15 cellular contexts compared by ENCODE assay signal in the genomic region with DNA sequence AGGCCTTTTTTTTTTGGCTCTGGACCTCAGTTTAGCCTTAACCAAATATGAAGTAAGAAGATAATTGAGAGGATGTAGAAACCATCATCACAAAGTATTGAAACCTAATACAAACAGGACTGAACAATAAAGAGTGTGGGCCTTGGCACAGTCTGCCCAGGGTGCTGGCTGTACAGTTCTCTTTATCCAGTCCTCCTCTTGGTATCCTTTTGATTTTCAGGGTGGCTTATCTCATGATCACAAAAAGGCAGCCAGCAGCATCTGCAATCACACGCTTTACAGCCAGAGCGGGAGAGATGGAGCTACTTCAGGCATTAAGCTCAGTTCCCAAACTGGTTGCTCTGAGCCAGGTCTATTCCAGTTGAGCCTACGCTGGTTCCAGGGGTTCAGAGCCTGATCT.
A peak's percentile ranks its signal among the peaks of the same experiment; 100 is the strongest.
DNase-seq lines count a peak whose midpoint lies in the region; ATAC-seq and TF ChIP-seq lines count a peak whose summit lies in the region.
"Had no signal": no experiment of that assay in that cellular context is flagged by ENCODE, and none has a peak within 500 bp of the region (broad histone marks: within the 10 kb centered on the region; RNA-seq: fewer than 3 reads in every experiment).

No MANE protein-coding gene starts in this region.

- no peaks in the 10 kb centered on the region for H3K36me3 ChIP-seq in SK-N-SH (replicated peaks in 1 of 2; ENCODE audit: control insufficient read depth in 1 of 2, insufficient read depth in 2 of 2, low read length in 1 of 2)
- H3K36me3 ChIP-seq in prostate gland: no peaks in the 10 kb centered on the region

- 17% methylated on average over 3 of the region's 3 CpGs for WGBS in SK-N-SH (ENCODE audit: low lambda C conversion rate)
- 39% methylated on average over 3 of the region's 3 CpGs for WGBS in prostate gland

- H3K4me1 ChIP-seq in SK-N-SH (ENCODE audit: control insufficient read depth in 1 of 2, insufficient read depth in 2 of 2, low read depth in 1 of 2, low read length in 1 of 2) (no peaks in the 10 kb centered on the region), prostate gland (replicated peaks) (no peaks in the 10 kb centered on the region)

- TF ChIP-seq POLR2A in prostate gland (IDR thresholded peaks at IDR 0.05): no peak

- H2AFZ ChIP-seq in SK-N-SH (ENCODE audit: low read depth): no peak overlapping the region

- TF ChIP-seq CTCF in SK-N-SH (IDR thresholded peaks at IDR 0.05) (no peak), prostate gland (IDR thresholded peaks at IDR 0.05) (no peak)

- intact Hi-C loops in prostate gland (cut with DNase I): no loop called here

- peak; percentile 9 for DNase-seq in NCI-H1105 treated with DMSO at 0.1 percent for 48 hours (lab: John Stamatoyannopoulos, UW)
- no peak for DNase-seq in NCI-H1105 (lab: John Stamatoyannopoulos, UW)
- peak; percentile 40 for DNase-seq in SK-N-SH
- DNase-seq in NCI-H2196 treated with DMSO at 0.1 percent for 48 hours (lab: John Stamatoyannopoulos, UW; ENCODE audit: unreplicated experiment): peak; percentile 77
- peak; percentile 63 for DNase-seq in prostate gland (ENCODE audit: low spot score)
- DNase-seq in hepatic stellate cell (ENCODE audit: low spot score): no peak
- DNase-seq: 8988T; AML-193; CD4-positive, alpha-beta memory T cell; HCEC 1CT; HFFc6 had no signal

- H3K9me2 ChIP-seq in SK-N-SH: no peaks in the 10 kb centered on the region

- H3K27me3 ChIP-seq in SK-N-SH (ENCODE audit: insufficient read depth) (peaks cover 29% of the 10 kb centered on the region), prostate gland (replicated peaks; ENCODE audit: insufficient read depth) (no peaks in the 10 kb centered on the region)

- no peaks in the 10 kb centered on the region for H4K20me1 ChIP-seq in SK-N-SH (ENCODE audit: insufficient read depth)

- H3K27ac ChIP-seq in SK-N-SH (ENCODE audit: low read depth in 2 of 2, low read length in 1 of 2): no peak overlapping the region
- H3K27ac ChIP-seq in prostate gland: no peak overlapping the region
- H3K27ac ChIP-seq: BLaER1 treated with 17β-estradiol and CSF1 and Interleukin-3, amounts not matched to agents 10 nM and 100 nM; HL-60 had no signal

- 0 out of 2 replicates have a peak, but pooled peaks have one; percentile 5 for TF ChIP-seq RAD21 in SK-N-SH (IDR thresholded peaks at IDR 0.05; ENCODE audit: low read length)

- no peaks in the 10 kb centered on the region for H3K79me2 ChIP-seq in SK-N-SH (ENCODE audit: insufficient read depth)

- H3K9ac ChIP-seq in SK-N-SH: no peak overlapping the region
- H3K9ac ChIP-seq: BLaER1 treated with 17β-estradiol and CSF1 and Interleukin-3, amounts not matched to agents 10 nM and 100 nM had no signal

- CTCF ChIA-PET in SK-N-SH (lab: Yijun Ruan, JAX): no interaction called here

- no peaks in the 10 kb centered on the region for H3F3A ChIP-seq in SK-N-SH (replicated peaks; ENCODE audit: insufficient read depth)

- TF ChIP-seq EP300 in SK-N-SH (IDR thresholded peaks at IDR 0.05; ENCODE audit: borderline replicate concordance in 1 of 2, low read depth in 1 of 2, low read length in 1 of 2): no peak

- H3K4me3 ChIP-seq in SK-N-SH (ENCODE audit: low read depth in 2 of 2, low read length in 1 of 2) (no peak overlapping the region), prostate gland (no peak overlapping the region)
- H3K4me3 ChIP-seq: BLaER1 treated with 17β-estradiol and CSF1 and Interleukin-3, amounts not matched to agents 10 nM and 100 nM had no signal

- ATAC-seq in SK-N-SH treated with all-trans-retinoic acid at 6 μM for 48 hours (no peak), HG02678 (IDR thresholded peaks at IDR 0.05; ENCODE audit: unreplicated experiment) (no peak)

- POLR2A ChIA-PET in SK-N-SH (lab: Yijun Ruan, JAX): no interaction called here

- no peaks in the 10 kb centered on the region for H3K9me3 ChIP-seq in SK-N-SH
- H3K9me3 ChIP-seq in prostate gland: no peaks in the 10 kb centered on the region

- H3K4me2 ChIP-seq in SK-N-SH: no peak overlapping the region

TF ChIP-seq in SK-N-SH, 30 proteins besides CTCF, POLR2A, EP300 and RAD21:
- TF ChIP-seq FOSL2 (IDR thresholded peaks at IDR 0.05; ENCODE audit: borderline replicate concordance, low read depth) (no peak), PBX3 (IDR thresholded peaks at IDR 0.05) (no peak), TEAD4 (IDR thresholded peaks at IDR 0.05; ENCODE audit: borderline replicate concordance, insufficient read depth) (no peak), RFX5 (IDR thresholded peaks at IDR 0.05; ENCODE audit: low read length) (no peak), GATA2 (CRISPR knock-in tag; IDR thresholded peaks at IDR 0.05) (peak; percentile 54; the same call in 1 of the 2 replicates), EZH2phosphoT487 (IDR thresholded peaks at IDR 0.05; ENCODE audit: borderline replicate concordance, low read depth) (no peak), ELF1 (IDR thresholded peaks at IDR 0.05) (no peak), POLR2AphosphoS5 (IDR thresholded peaks at IDR 0.05; ENCODE audit: low read depth, low read length) (no peak), TCF12 (IDR thresholded peaks at IDR 0.05) (no peak)
TF ChIP-seq in SK-N-SH: peak in this region for 1.

TF ChIP-seq in SK-N-SH treated with all-trans-retinoic acid at 6 μM for 48 hours, 23 proteins besides CTCF, POLR2A, EP300 and RAD21 (continues in another document):
- TF ChIP-seq ZNF70 (CRISPR knock-in tag; IDR thresholded peaks at IDR 0.05) (no peak), CSRNP3 (CRISPR knock-in tag; IDR thresholded peaks at IDR 0.05) (no peak), CSDC2 (CRISPR knock-in tag; IDR thresholded peaks at IDR 0.05) (no peak), TCF4 (CRISPR knock-in tag; IDR thresholded peaks at IDR 0.05; ENCODE audit: borderline replicate concordance) (no peak), ARNTL (CRISPR knock-in tag; IDR thresholded peaks at IDR 0.05; ENCODE audit: borderline replicate concordance, low read depth) (no peak), ZFP3 (CRISPR knock-in tag; IDR thresholded peaks at IDR 0.05) (no peak), ESRRG (CRISPR knock-in tag; IDR thresholded peaks at IDR 0.05) (no peak), ISL1 (CRISPR knock-in tag; IDR thresholded peaks at IDR 0.05) (no peak), GLIS3 (CRISPR knock-in tag; IDR thresholded peaks at IDR 0.05) (no peak), POU6F1 (CRISPR knock-in tag; IDR thresholded peaks at IDR 0.05; ENCODE audit: borderline replicate concordance, low read depth) (no peak)
- TF ChIP-seq, protein P1, sequence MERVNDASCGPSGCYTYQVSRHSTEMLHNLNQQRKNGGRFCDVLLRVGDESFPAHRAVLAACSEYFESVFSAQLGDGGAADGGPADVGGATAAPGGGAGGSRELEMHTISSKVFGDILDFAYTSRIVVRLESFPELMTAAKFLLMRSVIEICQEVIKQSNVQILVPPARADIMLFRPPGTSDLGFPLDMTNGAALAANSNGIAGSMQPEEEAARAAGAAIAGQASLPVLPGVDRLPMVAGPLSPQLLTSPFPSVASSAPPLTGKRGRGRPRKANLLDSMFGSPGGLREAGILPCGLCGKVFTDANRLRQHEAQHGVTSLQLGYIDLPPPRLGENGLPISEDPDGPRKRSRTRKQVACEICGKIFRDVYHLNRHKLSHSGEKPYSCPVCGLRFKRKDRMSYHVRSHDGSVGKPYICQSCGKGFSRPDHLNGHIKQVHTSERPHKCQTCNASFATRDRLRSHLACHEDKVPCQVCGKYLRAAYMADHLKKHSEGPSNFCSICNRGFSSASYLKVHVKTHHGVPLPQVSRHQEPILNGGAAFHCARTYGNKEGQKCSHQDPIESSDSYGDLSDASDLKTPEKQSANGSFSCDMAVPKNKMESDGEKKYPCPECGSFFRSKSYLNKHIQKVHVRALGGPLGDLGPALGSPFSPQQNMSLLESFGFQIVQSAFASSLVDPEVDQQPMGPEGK (CRISPR knock-in tag; IDR thresholded peaks at IDR 0.05; ENCODE audit: borderline replicate concordance): no peak

Comparison
In these comparisons a context has a peak if more than half of its experiments do, and no peak if none do; other contexts are left out.
1. DNase-seq: peak in NCI-H1105 treated with DMSO at 0.1 percent for 48 hours (single experiment), SK-N-SH (single experiment), NCI-H2196 treated with DMSO at 0.1 percent for 48 hours (single experiment) and prostate gland (single experiment); none in NCI-H1105 (single experiment) and hepatic stellate cell (single experiment).